Comparison of ENCODE assay signal across 21 cellular contexts in genomic region chr9:88782931-88783451, GRCh38.
DNase-seq lines count a peak whose midpoint lies in the region; ATAC-seq, FAIRE-seq and TF ChIP-seq lines count a peak whose summit lies in the region.
"Had no signal": no experiment of that assay in that cellular context is flagged by ENCODE, and none has a peak within 500 bp of the region (broad histone marks: within the 10 kb centered on the region; RNA-seq: fewer than 3 reads in every experiment).

No MANE protein-coding gene starts in this region.

- H3K9me3 Mint-ChIP-seq in nephron, result no peaks in the 10 kb centered on the region
- H3K9me3 Mint-ChIP-seq: activated T-cell treated with anti-CD3 and anti-CD28 coated beads, Interleukin-2, amount 50 U/mL, for 4 hours; brain had no signal

- H3K27ac ChIP-seq in ACC112 (ENCODE audit: low read depth, low read length), result 0 out of 2 replicates have a peak overlapping the region, but pooled peaks have one; percentile 11
- no peak overlapping the region for H3K27ac ChIP-seq in GM23248
- no peak overlapping the region; the same call in 2 of the 3 replicates for H3K27ac ChIP-seq in K562 (ENCODE audit: extremely low read depth, low read depth, low read length)

- no peak overlapping the region for H3K4me3 Mint-ChIP-seq in nephron
- H3K4me3 Mint-ChIP-seq: activated T-cell treated with anti-CD3 and anti-CD28 coated beads, Interleukin-2, amount 50 U/mL, for 4 hours had no signal

- H3K79me2 ChIP-seq in ACC112 (ENCODE audit: control insufficient read depth, insufficient read depth, low read length, unreplicated experiment) (no peaks in the 10 kb centered on the region), GM23248 (ENCODE audit: insufficient read depth) (no peaks in the 10 kb centered on the region), K562 (ENCODE audit: control insufficient read depth, insufficient read depth, low read length) (no peaks in the 10 kb centered on the region)

- H3K27me3 ChIP-seq in ACC112 (ENCODE audit: insufficient read depth, low read length), result no peaks in the 10 kb centered on the region
- H3K27me3 ChIP-seq in GM23248 (replicated peaks; ENCODE audit: insufficient read depth), result no peaks in the 10 kb centered on the region
- H3K27me3 ChIP-seq in K562 (ENCODE audit: control insufficient read depth in 2 of 2, insufficient read depth in 2 of 2, low read length in 2 of 2), result no peaks in the 10 kb centered on the region
- H3K27me3 ChIP-seq: heart left ventricle, right atrium auricular region had no signal

- no peaks in the 10 kb centered on the region for H4K20me1 ChIP-seq in GM23248 (ENCODE audit: insufficient read depth)
- no peaks in the 10 kb centered on the region for H4K20me1 ChIP-seq in K562 (replicated peaks; ENCODE audit: control insufficient read depth, insufficient read depth, low read length)

- in situ Hi-C loops in GM23248 (cut with MboI), result no loop called here
- in situ Hi-C loops in K562 (cut with MboI), result no loop called here

- H3K4me1 ChIP-seq in ACC112 (ENCODE audit: control insufficient read depth, insufficient read depth, low read length, unreplicated experiment) (peaks cover 43% of the 10 kb centered on the region), GM23248 (ENCODE audit: insufficient read depth) (peaks cover 20% of the 10 kb centered on the region), K562 (replicated peaks in 1 of 2; ENCODE audit: control insufficient read depth in 2 of 2, insufficient read depth in 2 of 2, low read length in 2 of 2) (peaks cover 11 to 20% of the 10 kb centered on the region in 2 experiments; a peak in 4 of 5 replicates)

- H3K27ac Mint-ChIP-seq in nephron, result peak overlapping the region; percentile 61 to 81 (median 77)

- no peak for TF ChIP-seq EP300 in K562 (IDR thresholded peaks at IDR 0.05; ENCODE audit: low read length)

- TF ChIP-seq POLR2A in K562 (conservative IDR thresholded peaks at IDR 0.05) (no peak), GM18505 (IDR thresholded peaks at IDR 0.05; ENCODE audit: borderline replicate concordance, extremely low read depth, insufficient read depth, insufficient read length) (no peak)

- CTCF ChIA-PET in K562 (lab: Yijun Ruan, JAX; ENCODE audit: low intra/inter-chr PET ratio), result no interaction called here

- 55 to 61% methylated on average over 8 of the region's 8 CpGs for WGBS in GM23248 (ENCODE audit: low coverage in 1 of 2, low lambda C conversion rate in 2 of 2, missing lambda C conversion rate in 2 of 2), 2 experiments
- 89% methylated on average over 8 of the region's 8 CpGs for WGBS in K562 (ENCODE audit: insufficient coverage, low coverage, missing lambda C conversion rate)

- FAIRE-seq in K562 (lab: Jason Lieb, UNC), result no peak
- FAIRE-seq: islet of Langerhans had no signal

- H3K9ac ChIP-seq in GM23248 (no peak overlapping the region), K562 (ENCODE audit: insufficient read depth in 1 of 2, low read depth in 2 of 2, low read length in 2 of 2) (no peak overlapping the region)

- no peaks in the 10 kb centered on the region for H3K36me3 ChIP-seq in ACC112 (ENCODE audit: insufficient read depth, low read length)
- H3K36me3 ChIP-seq in GM23248 (ENCODE audit: low read depth), result no peaks in the 10 kb centered on the region
- no peaks in the 10 kb centered on the region for H3K36me3 ChIP-seq in K562 (ENCODE audit: control insufficient read depth, insufficient read depth, low read length)
- H3K36me3 ChIP-seq: heart left ventricle, right atrium auricular region had no signal

- ATAC-seq in K562 (no peak), GM18505 (IDR thresholded peaks at IDR 0.05; ENCODE audit: unreplicated experiment) (no peak)
- ATAC-seq: activated T-cell treated with anti-CD3 and anti-CD28 coated beads, Interleukin-2, amount 50 U/mL, for 4 hours; esophagus mucosa had no signal

- H3K4me2 ChIP-seq in GM23248 (ENCODE audit: unreplicated experiment) (no peak overlapping the region), K562 (ENCODE audit: insufficient read depth, low read length) (no peak overlapping the region)

- H3K4me3 ChIP-seq in ACC112 (ENCODE audit: low read depth, low read length) (no peak overlapping the region), GM23248 (no peak overlapping the region), K562 (no peak overlapping the region)
- H3K4me3 ChIP-seq: heart left ventricle, right atrium auricular region had no signal

- BruUV-seq in K562 (replicated peaks; lab: Mats Ljungman, UMichigan), result no TSS peak

- no peaks in the 10 kb centered on the region for H3K9me2 ChIP-seq in GM23248 (ENCODE audit: insufficient read depth)

- no peaks in the 10 kb centered on the region for H3K9me3 ChIP-seq in GM23248 (ENCODE audit: low read depth)
- H3K9me3 ChIP-seq in K562 (replicated peaks; ENCODE audit: control insufficient read depth, insufficient read depth, low read depth, low read length), result no peaks in the 10 kb centered on the region
- H3K9me3 ChIP-seq: heart left ventricle, right atrium auricular region had no signal

- intact Hi-C loops in K562 (cut with micrococcal nuclease), result no loop called here

- H3K4me1 Mint-ChIP-seq in nephron, result peaks cover 38% of the 10 kb centered on the region

- no peaks in the 10 kb centered on the region for H3K27me3 Mint-ChIP-seq in nephron (ENCODE audit: low read depth)

- POLR2A ChIA-PET in K562 (lab: Yijun Ruan, JAX), result no interaction called here

- TF ChIP-seq CTCF in K562 (IDR thresholded peaks at IDR 0.05 in 2 of 3, conservative IDR thresholded peaks at IDR 0.05 in 1 of 3; ENCODE audit: insufficient read depth in 2 of 3, low read depth in 1 of 3, low read length in 3 of 3) (no peak), nephron (IDR thresholded peaks at IDR 0.05; ENCODE audit: unreplicated experiment in 3 of 3) (no peak), GM20000 (IDR thresholded peaks at IDR 0.05; ENCODE audit: extremely low read depth, missing control alignments) (no peak)

- no peaks in the 10 kb centered on the region for H3K9me1 ChIP-seq in K562 (ENCODE audit: control insufficient read depth, insufficient read depth, low read length)

- H3K36me3 Mint-ChIP-seq in nephron (ENCODE audit: low read depth), result no peaks in the 10 kb centered on the region
- H3K36me3 Mint-ChIP-seq: brain had no signal

- no peak for TF ChIP-seq RAD21 in K562 (CRISPR knock-in tag; conservative IDR thresholded peaks at IDR 0.05 in 1 of 2, IDR thresholded peaks at IDR 0.05 in 1 of 2)

- peak; percentile 56 for DNase-seq in GM23248
- DNase-seq in K562 (ENCODE audit: extremely low read depth in 1 of 4, low spot score in 3 of 4), result no peak
- DNase-seq in NOMO-1 (lab: John Stamatoyannopoulos, UW; ENCODE audit: unreplicated experiment in 2 of 2), result no peak
- no peak for DNase-seq in DMS 273 treated with DMSO at 0.1 percent for 48 hours (lab: John Stamatoyannopoulos, UW)
- no peak for DNase-seq in GM20000 (ENCODE audit: low spot score)
- DNase-seq: activated CD4-positive, alpha-beta T cell treated with anti-CD3 and anti-CD28 coated beads, Interleukin-2, amount 50 U/mL, for 4 hours; activated naive CD4-positive, alpha-beta T cell treated with anti-CD3 and anti-CD28 coated beads, Interleukin-2, amount 50 U/mL, for 16 hours; activated T-cell treated with anti-CD3 and anti-CD28 coated beads, Interleukin-2, amount 50 U/mL, for 4 hours; Calu3; dermis blood vessel endothelial cell; GOT3; heart left ventricle; NCI-H146; stimulated activated CD4-positive, alpha-beta T cell treated with anti-CD3 and anti-CD28 coated beads, Interleukin-2, amount 100 ng/mL, for 24 hours had no signal

- peaks cover 13% of the 10 kb centered on the region; the same call in 1 of the 2 replicates for H3F3A ChIP-seq in GM23248 (ENCODE audit: insufficient read depth)

- H2AFZ ChIP-seq in ACC112 (ENCODE audit: low read length, unreplicated experiment) (no peak overlapping the region), GM23248 (no peak overlapping the region), K562 (ENCODE audit: low read depth, low read length) (no peak overlapping the region)

TF ChIP-seq in K562, 482 proteins besides CTCF, POLR2A, EP300 and RAD21:
- no peak for TF ChIP-seq BDP1 (IDR thresholded peaks at IDR 0.05; ENCODE audit: insufficient read depth, insufficient read length)
- peak; percentile 51; the same call in 1 of the 2 replicates for TF ChIP-seq C11orf30 (IDR thresholded peaks at IDR 0.05; ENCODE audit: low read depth)
- no peak for TF ChIP-seq THAP12 (CRISPR knock-in tag; IDR thresholded peaks at IDR 0.05)
- no peak for TF ChIP-seq SAFB2 (IDR thresholded peaks at IDR 0.05; ENCODE audit: borderline replicate concordance, low read depth, low read length, severe bottlenecking)
- TF ChIP-seq MAFF (IDR thresholded peaks at IDR 0.05; ENCODE audit: low read length), result peak; percentile 30; the same call in 1 of the 2 replicates
- TF ChIP-seq MED1 (CRISPR knock-in tag; IDR thresholded peaks at IDR 0.05; ENCODE audit: borderline replicate concordance), result no peak
- peak; percentile 21 for TF ChIP-seq MEIS2 (IDR thresholded peaks at IDR 0.05; ENCODE audit: partially characterized antibody)
- TF ChIP-seq RBM17 (IDR thresholded peaks at IDR 0.05; ENCODE audit: borderline replicate concordance, low read depth, low read length), result no peak
- no peak for TF ChIP-seq CHD2 (IDR thresholded peaks at IDR 0.05; ENCODE audit: low read depth, low read length)
- TF ChIP-seq FIP1L1 (IDR thresholded peaks at IDR 0.05; ENCODE audit: low read depth, low read length, poor library complexity, severe bottlenecking), result no peak
- peak; percentile 78 for TF ChIP-seq ZNF316 (IDR thresholded peaks at IDR 0.05)
- TF ChIP-seq XRCC3 (IDR thresholded peaks at IDR 0.05), result no peak
- TF ChIP-seq MAFG (tag; conservative IDR thresholded peaks at IDR 0.05), result peak; percentile 28; the same call in 1 of the 2 replicates
